In genomic region chr6:52419809-52420667, GRCh38 we compare ENCODE assay signal across 8 cellular contexts. TPM values are rescaled to one million over a fixed set of nuclear protein-coding genes. Genes with fewer than 3 reads are reported as not detected.
DNase-seq lines count a peak whose midpoint lies in the region; ATAC-seq, FAIRE-seq and TF ChIP-seq lines count a peak whose summit lies in the region.

Gene EFHC1 (plus strand): TSS chr6:52420342. CDS start chr6:52420411, 69 bp downstream.

- H3K27me3 ChIP-seq in pancreas (no peaks in the 10 kb centered on the region), tibial artery (no peaks in the 10 kb centered on the region)

- peak within 1 kb of the TSS; percentile 44 for H3K27ac Mint-ChIP-seq in activated naive CD8-positive, alpha-beta T cell treated with anti-CD3 and anti-CD28 coated beads, Interleukin-2, amount 10 ng/mL, durations not matched to agents 7 days and 5 days

- intact Hi-C loops in Right ventricle myocardium inferior (cut with DNase I) (loop anchor here (1.0 kb wide), 1 partner anchor 79 kb away; no protein-coding TSS in a partner anchor), pancreas (cut with DNase I) (loop anchor here in 1 of 3 donors (5.0 to 10.0 kb wide), 2 partner anchors 175 to 242 kb away; no protein-coding TSS in a partner anchor), tibial artery (cut with DNase I; ENCODE audit: low total_unique reads) (loop anchor here (2.0 to 5.0 kb wide), 4 partner anchors 58 to 177 kb away; partner anchors contain the start of genes PAQR8 and TRAM2)

- POLR2A ChIA-PET in activated naive CD8-positive, alpha-beta T cell treated with anti-CD3 and anti-CD28 coated beads, Interleukin-2, amount 10 ng/mL, durations not matched to agents 7 days and 5 days (lab: Charles Lee), result interaction anchor here (0.7 to 1.7 kb wide), 6 partner anchors 23 to 135 kb away, joined by 3 to 10 read pairs (median 4); partner anchors contain the start of genes MCM3 and PAQR8

- no peaks in the 10 kb centered on the region for H3K9me3 Mint-ChIP-seq in activated naive CD8-positive, alpha-beta T cell treated with anti-CD3 and anti-CD28 coated beads, Interleukin-2, amount 10 ng/mL, durations not matched to agents 7 days and 5 days

- peak within 1 kb of the TSS; percentile 49 to 93 (median 64) for H3K4me3 ChIP-seq in pancreas
- H3K4me3 ChIP-seq in tibial artery, result peak within 1 kb of the TSS; percentile 65 to 84

- H3K4me1 ChIP-seq in pancreas (peaks cover 0 to 3% (median 0%) of the 10 kb centered on the region in 3 donors), tibial artery (peaks cover 0 to 33% (median 18%) of the 10 kb centered on the region in 4 donors)

- WGBS in pancreas, 2 donors, result 0 to 1% methylated on average over 55 to 57 of the region's 57 CpGs

- TF ChIP-seq CTCF in GM10266 (IDR thresholded peaks at IDR 0.05; ENCODE audit: control insufficient read depth, insufficient read depth, low read depth, missing control alignments) (no peak), pancreas (IDR thresholded peaks at IDR 0.05) (no peak), tibial artery (IDR thresholded peaks at IDR 0.05) (peak in 1 of 2 experiments; percentile 4)

- peak within 1 kb of the TSS in 3 of 4 donors; percentile 64 to 80 (median 73) for H3K27ac ChIP-seq in pancreas
- peak within 1 kb of the TSS; percentile 84 for H3K27ac ChIP-seq in tibial artery

- DNase-seq in GM10266 (ENCODE audit: extremely low spot score), result peak; percentile 92
- peak; percentile 99 for DNase-seq in NCI-H1105 (lab: John Stamatoyannopoulos, UW)
- DNase-seq in SKM-1 (lab: John Stamatoyannopoulos, UW; ENCODE audit: unreplicated experiment), result peak; percentile 96
- DNase-seq in activated naive CD8-positive, alpha-beta T cell treated with anti-CD3 and anti-CD28 coated beads, Interleukin-2, amount 10 ng/mL, durations not matched to agents 7 days and 5 days, result peak; percentile 99
- peak; percentile 99 for DNase-seq in Right ventricle myocardium inferior (ENCODE audit: missing footprints)
- DNase-seq in pancreas, result peak; percentile 97 to 100 (median 99)
- peak; percentile 98 to 99 for DNase-seq in tibial artery

- no peaks in the 10 kb centered on the region for H3K9me3 ChIP-seq in pancreas
- H3K9me3 ChIP-seq in tibial artery, result no peaks in the 10 kb centered on the region

- H3K4me1 Mint-ChIP-seq in activated naive CD8-positive, alpha-beta T cell treated with anti-CD3 and anti-CD28 coated beads, Interleukin-2, amount 10 ng/mL, durations not matched to agents 7 days and 5 days, result peaks cover 25% of the 10 kb centered on the region

- no peaks in the 10 kb centered on the region for H3K36me3 Mint-ChIP-seq in activated naive CD8-positive, alpha-beta T cell treated with anti-CD3 and anti-CD28 coated beads, Interleukin-2, amount 10 ng/mL, durations not matched to agents 7 days and 5 days

- H3K27me3 Mint-ChIP-seq in activated naive CD8-positive, alpha-beta T cell treated with anti-CD3 and anti-CD28 coated beads, Interleukin-2, amount 10 ng/mL, durations not matched to agents 7 days and 5 days, result peaks cover 3% of the 10 kb centered on the region

- FAIRE-seq in pancreas (lab: Jason Lieb, UNC), result no peak

- H3K36me3 ChIP-seq in pancreas, result no peaks in the 10 kb centered on the region
- no peaks in the 10 kb centered on the region for H3K36me3 ChIP-seq in tibial artery

- ATAC-seq in HG02623 (IDR thresholded peaks at IDR 0.05; ENCODE audit: unreplicated experiment) (peak; percentile 91), Right ventricle myocardium inferior (peak; percentile 98), pancreas (peak; percentile 96 to 99 (median 98))
- peak; percentile 92 for ATAC-seq in activated naive CD8-positive, alpha-beta T cell treated with anti-CD3 and anti-CD28 coated beads, Interleukin-2, amount 10 ng/mL, durations not matched to agents 7 days and 5 days (ENCODE audit: low read depth)

- H3K4me3 Mint-ChIP-seq in activated naive CD8-positive, alpha-beta T cell treated with anti-CD3 and anti-CD28 coated beads, Interleukin-2, amount 10 ng/mL, durations not matched to agents 7 days and 5 days, result no peak within 1 kb of the TSS

RNA-seq across cellular contexts. Expression of gene EFHC1, which starts in this region (rescaled TPM):
- 1 to 10 TPM; 4.2 to 5.1 TPM for total RNA-seq in activated naive CD8-positive, alpha-beta T cell treated with anti-CD3 and anti-CD28 coated beads, Interleukin-2, amount 10 ng/mL, durations not matched to agents 7 days and 5 days
- total RNA-seq in Right ventricle myocardium inferior, result 4.8 TPM
- 10 to 100 TPM in 3 of 6 donors, 1 to 10 TPM in 3; 5.5 to 15.1 (median 9.8) TPM for total RNA-seq in pancreas
- 10 to 100 TPM; 27.8 to 39.0 TPM for polyA plus RNA-seq in pancreas

Comparison
In these comparisons a context has a peak if more than half of its experiments do, and no peak if none do; other contexts are left out.
1. Peak in every context shown above with its lines: DNase-seq, ATAC-seq, H3K4me3 ChIP-seq and H3K27ac ChIP-seq.